Comparison of ENCODE assay signal across 16 cellular contexts in genomic region chrX:29143356-29143755, GRCh38.
"Had no signal": no experiment of that assay in that cellular context is flagged by ENCODE, and none has a peak within 500 bp of the region (broad histone marks: within the 10 kb centered on the region; RNA-seq: fewer than 3 reads in every experiment).

No MANE protein-coding gene starts in this region.

- H3K4me3 ChIP-seq: heart right ventricle, left ventricle myocardium inferior, psoas muscle, right lobe of liver, tibial artery, vagina had no signal

- H3K4me1 ChIP-seq: heart right ventricle, left ventricle myocardium inferior, psoas muscle, right lobe of liver, tibial artery, vagina had no signal

- H3K9me3 ChIP-seq: heart right ventricle, left ventricle myocardium inferior, psoas muscle, right lobe of liver, tibial artery, vagina had no signal

- H3K27me3 ChIP-seq: heart right ventricle, right lobe of liver, tibial artery, vagina had no signal

- H3K36me3 ChIP-seq: heart right ventricle, left ventricle myocardium inferior, right lobe of liver, tibial artery, vagina, WERI-Rb-1 had no signal

- ATAC-seq: activated CD8-positive, alpha-beta T cell treated with anti-CD3 and anti-CD28 coated beads for 36 hours; heart right ventricle; psoas muscle; right lobe of liver; stimulated activated memory B cell treated with anti-CD40 and anti-IgM and Interleukin-4, amounts not matched to agents 10 μg/mL and 1 μg/mL and 100 μg/mL, for 72 hours had no signal

- DNase-seq: activated CD4-positive, alpha-beta T cell treated with anti-CD3 and anti-CD28 coated beads for 4 hours; activated CD8-positive, alpha-beta memory T cell treated with anti-CD3 and anti-CD28 coated beads, Interleukin-2, amount 50 U/mL, for 4 hours; activated CD8-positive, alpha-beta T cell treated with anti-CD3 and anti-CD28 coated beads for 36 hours; activated naive CD8-positive, alpha-beta T cell treated with anti-CD3 and anti-CD28 coated beads, Interleukin-2, amount 10 ng/mL, durations not matched to agents 7 days and 5 days; erythroblast; heart right ventricle; left ventricle myocardium inferior; mesendoderm; psoas muscle; right lobe of liver; tibial artery; WERI-Rb-1 had no signal

- FAIRE-seq: frontal cortex, keratinocyte had no signal

- H3K27ac ChIP-seq: heart right ventricle, left ventricle myocardium inferior, psoas muscle, right lobe of liver, tibial artery, vagina, WERI-Rb-1 had no signal
